ENCODE assay signal across 8 cellular contexts in genomic region chr14:67820428-67820881, GRCh38. TPM values are rescaled to one million over a fixed set of nuclear protein-coding genes. Genes with fewer than 3 reads are reported as not detected.
DNase-seq lines count a peak whose midpoint lies in the region; ATAC-seq and TF ChIP-seq lines count a peak whose summit lies in the region.

No MANE protein-coding gene starts in this region.

- H3K36me3 ChIP-seq in GM23248 (ENCODE audit: low read depth) (0 out of 2 replicates have a peak, but pooled peaks cover 1% of the 10 kb centered on the region), ovary (no peaks in the 10 kb centered on the region)

- DNase-seq in AML-193 (lab: John Stamatoyannopoulos, UW) (peak; percentile 28), GM23248 (peak; percentile 56), SK-MEL-5 (ENCODE audit: low read depth, low spot score) (peak; percentile 99), epithelial cell of prostate (ENCODE audit: low read depth, low spot score) (no peak), ovary (no peak), Right ventricle myocardium inferior (ENCODE audit: missing footprints) (no peak)

- no peak for TF ChIP-seq POLR2A in ovary (IDR thresholded peaks at IDR 0.05)

- H3K4me1 ChIP-seq in GM23248 (ENCODE audit: insufficient read depth): peaks cover 5% of the 10 kb centered on the region
- H3K4me1 ChIP-seq in ovary (ENCODE audit: insufficient read depth): peaks cover 5% of the 10 kb centered on the region

- TF ChIP-seq EP300 in ovary (IDR thresholded peaks at IDR 0.05): no peak

- H3K4me3 ChIP-seq in GM23248 (peak overlapping the region; percentile 96), ovary (peak overlapping the region; percentile 83)

- in situ Hi-C loops in GM23248 (cut with MboI): no loop called here
- in situ Hi-C loops in SK-MEL-5 (cut with HindIII; ENCODE audit: low pct_unique_long_range_greater_than_20kb, low sequenced_read_pairs): no loop called here

- peaks cover 2% of the 10 kb centered on the region; the same call in 1 of the 2 replicates for H3K79me2 ChIP-seq in GM23248 (ENCODE audit: insufficient read depth)

- H2AFZ ChIP-seq in GM23248: peak overlapping the region; percentile 99

- intact Hi-C loops in ovary (cut with DNase I) (no loop called here), Right ventricle myocardium inferior (cut with DNase I) (no loop called here)

- H3K9ac ChIP-seq in GM23248: peak overlapping the region; percentile 88

- TF ChIP-seq CTCF in ovary (IDR thresholded peaks at IDR 0.05): no peak

- H3K9me3 ChIP-seq in GM23248 (ENCODE audit: low read depth): no peaks in the 10 kb centered on the region
- no peaks in the 10 kb centered on the region for H3K9me3 ChIP-seq in ovary

- no peaks in the 10 kb centered on the region for H4K20me1 ChIP-seq in GM23248 (ENCODE audit: insufficient read depth)

- H3K4me2 ChIP-seq in GM23248 (ENCODE audit: unreplicated experiment): peak overlapping the region; percentile 97

- no peaks in the 10 kb centered on the region for H3K9me2 ChIP-seq in GM23248 (ENCODE audit: insufficient read depth)

- 38 to 40% methylated on average over 12 of the region's 12 CpGs for WGBS in GM23248 (ENCODE audit: low coverage in 1 of 2, low lambda C conversion rate in 2 of 2, missing lambda C conversion rate in 2 of 2), 2 experiments
- 21 to 39% (median 29%) methylated on average over 12 of the region's 12 CpGs for WGBS in ovary, 3 donors

- H3F3A ChIP-seq in GM23248 (ENCODE audit: insufficient read depth): no peaks in the 10 kb centered on the region

- H3K27me3 ChIP-seq in GM23248 (replicated peaks; ENCODE audit: insufficient read depth) (no peaks in the 10 kb centered on the region), ovary (no peaks in the 10 kb centered on the region)

- H3K27ac ChIP-seq in GM23248 (peak overlapping the region; percentile 40), epithelial cell of prostate (peak overlapping the region; percentile 41), ovary (no peak overlapping the region)

- ATAC-seq in HG03354 (IDR thresholded peaks at IDR 0.05; ENCODE audit: poor library complexity, severe bottlenecking, unreplicated experiment) (no peak), GM19397 (IDR thresholded peaks at IDR 0.05; ENCODE audit: unreplicated experiment) (no peak), Right ventricle myocardium inferior (no peak)

RNA-seq across cellular contexts. Expression of gene RAD51B, which starts 0.9 kb away (rescaled TPM):
- 4.0 and 7.7 TPM in 2 replicates for total RNA-seq in GM23248 (2014; rRNA removed; shearing (Covaris generic))
- polyA plus RNA-seq in GM23248 (2016; fragmentation: Nextera tagmentation; extraction: Ambion mirVana) (8.8 and 9.3 TPM in 2 replicates), ovary (10 to 100 TPM; 21.6 to 22.1 TPM)
- total RNA-seq in SK-MEL-5 (2014; rRNA removed; shearing (Covaris generic)): 28.9 and 30.6 TPM in 2 replicates
- 8.4 and 13.5 TPM in 2 replicates for polyA plus RNA-seq in SK-MEL-5 (2015; cell fraction: cytosol; rRNA removed)
- polyA plus RNA-seq in SK-MEL-5 (2015; cell fraction: nucleus; rRNA removed): 17.3 and 18.7 TPM in 2 replicates
- total RNA-seq in ovary (10 to 100 TPM; 23.2 to 70.1 (median 45.0) TPM), Right ventricle myocardium inferior (4.1 TPM)

RNA-seq across cellular contexts. Expression of gene ZFYVE26, which starts 4.1 kb away (rescaled TPM):
- 10.8 and 11.6 TPM in 2 replicates for total RNA-seq in GM23248 (2014; rRNA removed; shearing (Covaris generic))
- 2.7 and 3.9 TPM in 2 replicates for polyA plus RNA-seq in GM23248 (2016; fragmentation: Nextera tagmentation; extraction: Ambion mirVana)
- total RNA-seq in SK-MEL-5 (2014; rRNA removed; shearing (Covaris generic)): 84.0 and 85.2 TPM in 2 replicates
- 30.6 and 43.1 TPM in 2 replicates for polyA plus RNA-seq in SK-MEL-5 (2015; cell fraction: cytosol; rRNA removed)
- polyA plus RNA-seq in SK-MEL-5 (2015; cell fraction: nucleus; rRNA removed): 144 and 176 TPM in 2 replicates
- 10 to 100 TPM; 16.1 to 27.0 (median 20.3) TPM for total RNA-seq in ovary
- polyA plus RNA-seq in ovary: 10 to 100 TPM in 1 of 2 donors, 1 to 10 TPM in 1; 6.1 to 22.2 TPM
- total RNA-seq in Right ventricle myocardium inferior: 14.1 TPM

Comparison
In these comparisons a context has a peak if more than half of its experiments do, and no peak if none do; other contexts are left out.
1. DNase-seq: peak in AML-193 (2 of 2), GM23248 (single experiment) and SK-MEL-5 (single experiment); none in epithelial cell of prostate (single experiment), ovary (0 of 5) and Right ventricle myocardium inferior (single experiment).
2. H3K27ac ChIP-seq: peak in GM23248 (single experiment) and epithelial cell of prostate (single experiment); none in ovary (0 of 2).